ENCODE assay signal across 10 cellular contexts in genomic region chr3:134904333-134904771, GRCh38.
DNase-seq lines count a peak whose midpoint lies in the region; ATAC-seq, FAIRE-seq and TF ChIP-seq lines count a peak whose summit lies in the region.
"Had no signal": no experiment of that assay in that cellular context is flagged by ENCODE, and none has a peak within 500 bp of the region (broad histone marks: within the 10 kb centered on the region; RNA-seq: fewer than 3 reads in every experiment).

No MANE protein-coding gene starts in this region.

- no peak for FAIRE-seq in small intestine (lab: Jason Lieb, UNC)

- WGBS in small intestine, 3 donors, result 56 to 87% (median 59%) methylated on average over 5 of the region's 5 CpGs
- WGBS in ovary, 3 donors, result 32 to 43% (median 40%) methylated on average over 5 of the region's 5 CpGs

- no peaks in the 10 kb centered on the region for H3K36me3 ChIP-seq in small intestine (ENCODE audit: control insufficient read depth in 2 of 2, insufficient read depth in 2 of 2, low read length in 2 of 2)
- H3K36me3 ChIP-seq in ovary, result no peaks in the 10 kb centered on the region

- H3K4me3 ChIP-seq in small intestine (ENCODE audit: low read depth in 1 of 2, low read length in 2 of 2) (no peak overlapping the region), ovary (no peak overlapping the region)

- DNase-seq in NK-92 treated with Interleukin-12 subunit alpha and Interleukin-12 subunit beta, amount 100 ng/mL, for 24 hours (lab: John Stamatoyannopoulos, UW), result peak; percentile 84
- no peak for DNase-seq in NK-92 (lab: John Stamatoyannopoulos, UW; ENCODE audit: unreplicated experiment)
- peak; percentile 29 for DNase-seq in HK-2 (ENCODE audit: unreplicated experiment)
- peak; percentile 14 for DNase-seq in sciatic nerve (ENCODE audit: low spot score)
- DNase-seq in NCI-H146 (lab: John Stamatoyannopoulos, UW), result no peak
- no peak for DNase-seq in small intestine
- no peak for DNase-seq in ovary

- no peak for TF ChIP-seq EP300 in ovary (IDR thresholded peaks at IDR 0.05)

- intact Hi-C loops in sciatic nerve (cut with DNase I) (no loop called here), ovary (cut with DNase I) (no loop called here)

- H3K27ac ChIP-seq in small intestine (ENCODE audit: low read depth in 1 of 2, low read length in 1 of 2), result no peak overlapping the region
- H3K27ac ChIP-seq in ovary, result no peak overlapping the region
- H3K27ac ChIP-seq: 22Rv1 had no signal

- ATAC-seq in GM21786 (IDR thresholded peaks at IDR 0.05; ENCODE audit: unreplicated experiment), result peak; percentile 93
- ATAC-seq in sciatic nerve, result no peak
- ATAC-seq: T-cell had no signal

- no peak for TF ChIP-seq CTCF in ovary (IDR thresholded peaks at IDR 0.05)

- H3K9me3 ChIP-seq in small intestine (ENCODE audit: control insufficient read depth, low read depth), result no peaks in the 10 kb centered on the region
- H3K9me3 ChIP-seq in ovary, result no peaks in the 10 kb centered on the region

- no peak for TF ChIP-seq POLR2A in ovary (IDR thresholded peaks at IDR 0.05)

- H3K4me1 ChIP-seq in small intestine (ENCODE audit: control insufficient read depth in 2 of 2, insufficient read depth in 1 of 2, low read depth in 1 of 2, low read length in 1 of 2) (no peaks in the 10 kb centered on the region), ovary (ENCODE audit: insufficient read depth) (no peaks in the 10 kb centered on the region)

- no peaks in the 10 kb centered on the region for H3K27me3 ChIP-seq in small intestine (ENCODE audit: control insufficient read depth in 2 of 2, insufficient read depth in 2 of 2, low read length in 2 of 2)
- no peaks in the 10 kb centered on the region for H3K27me3 ChIP-seq in ovary

Comparison
In these comparisons a context has a peak if more than half of its experiments do, and no peak if none do; other contexts are left out.
1. DNase-seq: peak in NK-92 treated with Interleukin-12 subunit alpha and Interleukin-12 subunit beta, amount 100 ng/mL, for 24 hours (single experiment), HK-2 (single experiment) and sciatic nerve (single experiment); none in NK-92 (single experiment), NCI-H146 (single experiment), small intestine (single experiment) and ovary (0 of 5).